ENCODE assay signal across 25 cellular contexts in the genomic region with DNA sequence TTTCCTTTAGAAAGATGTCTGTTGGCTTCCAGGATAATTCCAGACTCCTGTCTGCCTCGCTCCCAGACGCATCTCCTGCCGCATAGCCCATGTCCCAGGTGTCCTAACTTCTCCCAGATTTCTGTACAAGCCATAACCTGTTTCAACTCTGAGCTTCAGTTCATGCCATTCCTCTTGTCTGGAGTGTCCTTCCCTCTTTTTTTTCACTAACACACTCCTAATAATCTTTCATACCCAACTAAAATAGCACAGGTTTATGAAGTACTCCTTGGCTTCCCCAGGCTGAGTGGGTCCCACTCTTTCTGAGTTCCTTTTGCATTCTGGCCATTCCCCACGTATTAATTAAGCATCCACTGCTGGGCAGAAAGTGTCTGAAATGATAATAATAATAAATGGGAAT.
DNase-seq lines count a peak whose midpoint lies in the region; ATAC-seq, FAIRE-seq and TF ChIP-seq lines count a peak whose summit lies in the region.
"Had no signal": no experiment of that assay in that cellular context is flagged by ENCODE, and none has a peak within 500 bp of the region (broad histone marks: within the 10 kb centered on the region; RNA-seq: fewer than 3 reads in every experiment).

No MANE protein-coding gene starts in this region.

- no peak overlapping the region for H3K4me3 ChIP-seq in mammary epithelial cell (replicated peaks in 1 of 3; ENCODE audit: insufficient read depth in 1 of 3, low read depth in 2 of 3, low read length in 3 of 3)
- H3K4me3 ChIP-seq in K562, result no peak overlapping the region
- H3K4me3 ChIP-seq: A549, GM12878 had no signal

- WGBS in mammary epithelial cell (ENCODE audit: low coverage, missing lambda C conversion rate), result 98% methylated on average over 4 of the region's 4 CpGs
- 72% methylated on average over 4 of the region's 4 CpGs for WGBS in K562 (ENCODE audit: insufficient coverage, low coverage, missing lambda C conversion rate)

- H4K20me1 ChIP-seq in mammary epithelial cell (ENCODE audit: insufficient read depth, low read length), result no peaks in the 10 kb centered on the region
- no peaks in the 10 kb centered on the region for H4K20me1 ChIP-seq in K562 (replicated peaks; ENCODE audit: control insufficient read depth, insufficient read depth, low read length)

- TF ChIP-seq RAD21 in K562 (CRISPR knock-in tag; conservative IDR thresholded peaks at IDR 0.05 in 1 of 2, IDR thresholded peaks at IDR 0.05 in 1 of 2), result no peak

- FAIRE-seq in K562 (lab: Jason Lieb, UNC), result no peak
- FAIRE-seq: A549, GM12878, GM12892, GM18507 had no signal

- ATAC-seq in WTC11, result no peak
- no peak for ATAC-seq in K562
- ATAC-seq in HG02885 (IDR thresholded peaks at IDR 0.05; ENCODE audit: poor library complexity, unreplicated experiment), result no peak
- ATAC-seq: A549; CD8-positive, alpha-beta T cell; GM12878 had no signal

- DNase-seq in MCF 10A (ENCODE audit: unreplicated experiment), result no peak
- no peak for DNase-seq in mammary epithelial cell
- DNase-seq in WTC11 (ENCODE audit: low spot score), result no peak
- DNase-seq in K562 (ENCODE audit: extremely low read depth in 1 of 4, low spot score in 3 of 4), result no peak
- DNase-seq in UCSD-AML1 (lab: John Stamatoyannopoulos, UW; ENCODE audit: unreplicated experiment), result no peak
- DNase-seq: AML-193; CD4-positive, alpha-beta T cell; CD8-positive, alpha-beta T cell; COR-L47; DMS 273 treated with DMSO at 0.1 percent for 48 hours; DMS153; DMS53; DMS79; DND-41; EL; GDM1 had no signal

- TF ChIP-seq EP300 in K562 (IDR thresholded peaks at IDR 0.05; ENCODE audit: low read length), result no peak

- POLR2A ChIA-PET in MCF 10A (lab: Yijun Ruan, JAX) (interaction anchor here (1.7 kb wide), 1 partner anchor 9 kb away, joined by 6 read pairs; no protein-coding TSS in a partner anchor), WTC11 (lab: Charles Lee) (interaction anchor here (0.7 kb wide), 1 partner anchor 235 kb away, joined by 3 read pairs; no protein-coding TSS in a partner anchor), K562 (lab: Yijun Ruan, JAX) (no interaction called here)

- dilution Hi-C loops in mammary epithelial cell (cut with HindIII; ENCODE audit: low sequenced_read_pairs), result no loop called here

- H3K9ac ChIP-seq in mammary epithelial cell (ENCODE audit: insufficient read depth, low read length) (no peak overlapping the region), K562 (ENCODE audit: insufficient read depth in 1 of 2, low read depth in 2 of 2, low read length in 2 of 2) (no peak overlapping the region)
- H3K9ac ChIP-seq: BLaER1 treated with 17β-estradiol and CSF1 and Interleukin-3, amounts not matched to agents 10 nM and 100 nM had no signal

- H3K79me2 ChIP-seq in mammary epithelial cell (ENCODE audit: insufficient read depth, low read length), result no peaks in the 10 kb centered on the region
- no peaks in the 10 kb centered on the region for H3K79me2 ChIP-seq in K562 (ENCODE audit: control insufficient read depth, insufficient read depth, low read length)

- H3K4me2 ChIP-seq in mammary epithelial cell (ENCODE audit: insufficient read depth, low read depth, low read length), result no peak overlapping the region
- H3K4me2 ChIP-seq in K562 (ENCODE audit: insufficient read depth, low read length), result no peak overlapping the region
- H3K4me2 ChIP-seq: A549 had no signal

- H3K27me3 Mint-ChIP-seq in MCF 10A (ENCODE audit: insufficient read depth, unreplicated experiment) (no peaks in the 10 kb centered on the region), WTC11 (ENCODE audit: low read depth) (no peaks in the 10 kb centered on the region)

- H3K27ac ChIP-seq in mammary epithelial cell (ENCODE audit: insufficient read depth, low read depth, low read length) (no peak overlapping the region), K562 (ENCODE audit: extremely low read depth, low read depth, low read length) (no peak overlapping the region)
- H3K27ac ChIP-seq: 22Rv1, A549, C4-2B had no signal

- peak overlapping the region; percentile 39 for H3K27ac Mint-ChIP-seq in MCF 10A (ENCODE audit: low read depth, unreplicated experiment)
- 0 out of 2 replicates have a peak overlapping the region, but pooled peaks have one; percentile 26 for H3K27ac Mint-ChIP-seq in WTC11
- H3K27ac Mint-ChIP-seq: B cell; CD4-positive, alpha-beta T cell; CD8-positive, alpha-beta T cell had no signal

- no peak overlapping the region for H2AFZ ChIP-seq in mammary epithelial cell (ENCODE audit: low read depth, low read length)
- no peak overlapping the region for H2AFZ ChIP-seq in K562 (ENCODE audit: low read depth, low read length)

- H3K36me3 ChIP-seq in mammary epithelial cell (ENCODE audit: insufficient read depth, low read length), result no peaks in the 10 kb centered on the region
- H3K36me3 ChIP-seq in K562 (ENCODE audit: control insufficient read depth, insufficient read depth, low read length), result no peaks in the 10 kb centered on the region

- no peaks in the 10 kb centered on the region for H3K4me1 ChIP-seq in mammary epithelial cell (ENCODE audit: insufficient read depth, low read length)
- no peaks in the 10 kb centered on the region; a peak in 1 of 5 replicates for H3K4me1 ChIP-seq in K562 (replicated peaks in 1 of 2; ENCODE audit: control insufficient read depth in 2 of 2, insufficient read depth in 2 of 2, low read length in 2 of 2)
- H3K4me1 ChIP-seq: A549 had no signal

- TF ChIP-seq CTCF in MCF 10A (IDR thresholded peaks at IDR 0.05; ENCODE audit: unreplicated experiment) (no peak), mammary epithelial cell (conservative IDR thresholded peaks at IDR 0.05 in 1 of 2, IDR thresholded peaks at IDR 0.05 in 1 of 2; ENCODE audit: extremely low read depth in 1 of 2, insufficient read depth in 1 of 2, low read depth in 1 of 2, low read length in 2 of 2) (no peak), WTC11 (IDR thresholded peaks at IDR 0.05) (no peak), K562 (IDR thresholded peaks at IDR 0.05 in 2 of 3, conservative IDR thresholded peaks at IDR 0.05 in 1 of 3; ENCODE audit: insufficient read depth in 2 of 3, low read depth in 1 of 3, low read length in 3 of 3) (no peak)

- BruUV-seq in MCF 10A (replicated peaks; lab: Mats Ljungman, UMichigan) (no TSS peak), mammary epithelial cell (replicated peaks; lab: Mats Ljungman, UMichigan) (no TSS peak), K562 (replicated peaks; lab: Mats Ljungman, UMichigan) (no TSS peak)

- in situ Hi-C loops in mammary epithelial cell (cut with MboI; ENCODE audit: low sequenced_read_pairs in 2 of 2) (loop anchor here in 1 of 2 donors (25.0 kb wide), 2 partner anchors 195 to 455 kb away; a partner anchor contains a TSS), K562 (cut with MboI) (no loop called here)

- no peak for TF ChIP-seq POLR2A in K562 (conservative IDR thresholded peaks at IDR 0.05)

- H3K9me3 ChIP-seq in mammary epithelial cell (replicated peaks; ENCODE audit: insufficient read depth, low read length) (peaks cover 4% of the 10 kb centered on the region), K562 (replicated peaks; ENCODE audit: control insufficient read depth, insufficient read depth, low read depth, low read length) (peaks cover 9% of the 10 kb centered on the region)

- H3K4me3 Mint-ChIP-seq in MCF 10A (ENCODE audit: unreplicated experiment), result no peak overlapping the region
- no peak overlapping the region for H3K4me3 Mint-ChIP-seq in WTC11
- H3K4me3 Mint-ChIP-seq: B cell; CD4-positive, alpha-beta T cell; CD8-positive, alpha-beta T cell had no signal

- intact Hi-C loops in MCF 10A (cut with micrococcal nuclease) (no loop called here), mammary epithelial cell (cut with micrococcal nuclease) (loop anchor here (5.0 kb wide), 1 partner anchor 355 kb away; no protein-coding TSS in a partner anchor), K562 (cut with micrococcal nuclease) (no loop called here)

- H3K27me3 ChIP-seq in mammary epithelial cell (ENCODE audit: insufficient read depth, low read length) (no peaks in the 10 kb centered on the region), K562 (ENCODE audit: control insufficient read depth in 2 of 2, insufficient read depth in 2 of 2, low read length in 2 of 2) (no peaks in the 10 kb centered on the region)
- H3K27me3 ChIP-seq: BLaER1 treated with 17β-estradiol and CSF1 and Interleukin-3, amounts not matched to agents 10 nM and 100 nM had no signal

- CTCF ChIA-PET in MCF 10A (lab: Yijun Ruan, JAX), result interaction anchor here (1.1 to 3.6 kb wide), 2 partner anchors 199 to 245 kb away, joined by 4 to 15 read pairs; no protein-coding TSS in a partner anchor
- CTCF ChIA-PET in mammary epithelial cell (lab: Charles Lee; ENCODE audit: low non-redundant PET), result no interaction called here
- CTCF ChIA-PET in WTC11 (lab: Charles Lee), result interaction anchor here (0.6 to 3.9 kb wide), 3 partner anchors 9 to 45 kb away, joined by 3 to 66 read pairs (median 38); no protein-coding TSS in a partner anchor
- CTCF ChIA-PET in K562 (lab: Yijun Ruan, JAX; ENCODE audit: low intra/inter-chr PET ratio), result no interaction called here

- H3K36me3 Mint-ChIP-seq in MCF 10A (ENCODE audit: insufficient read depth, unreplicated experiment), result peaks cover 47% of the 10 kb centered on the region
- H3K36me3 Mint-ChIP-seq in WTC11, result peaks cover 18% of the 10 kb centered on the region
- H3K36me3 Mint-ChIP-seq: CD8-positive, alpha-beta T cell had no signal

- H3K9me3 Mint-ChIP-seq in MCF 10A (ENCODE audit: unreplicated experiment), result peaks cover 6% of the 10 kb centered on the region
- peaks cover 15% of the 10 kb centered on the region for H3K9me3 Mint-ChIP-seq in WTC11

- H3K4me1 Mint-ChIP-seq in MCF 10A (ENCODE audit: insufficient read depth, unreplicated experiment) (peaks cover 12% of the 10 kb centered on the region), WTC11 (peaks cover 45% of the 10 kb centered on the region)
- H3K4me1 Mint-ChIP-seq: B cell had no signal

- no peaks in the 10 kb centered on the region for H3K9me1 ChIP-seq in K562 (ENCODE audit: control insufficient read depth, insufficient read depth, low read length)

TF ChIP-seq in WTC11, 78 proteins besides CTCF, POLR2A, EP300 and RAD21 (continues in another document):
- TF ChIP-seq KAT7 (CRISPR knock-in tag; IDR thresholded peaks at IDR 0.05; ENCODE audit: borderline replicate concordance) (no peak), ZNF396 (CRISPR knock-in tag; IDR thresholded peaks at IDR 0.05; ENCODE audit: borderline replicate concordance) (no peak)

TF ChIP-seq in K562, 482 proteins besides CTCF, POLR2A, EP300 and RAD21 (continues in another document):
- TF ChIP-seq TRIM28 (IDR thresholded peaks at IDR 0.05) (peak; percentile 42; the same call in 1 of the 2 replicates), THRAP3 (IDR thresholded peaks at IDR 0.05; ENCODE audit: borderline replicate concordance) (no peak), EP400 (IDR thresholded peaks at IDR 0.05) (no peak), MAFG (tag; conservative IDR thresholded peaks at IDR 0.05) (0 out of 2 replicates have a peak, but pooled peaks have one; percentile 13), ZFP1 (CRISPR knock-in tag; IDR thresholded peaks at IDR 0.05) (peak; percentile 90), ZNF316 (IDR thresholded peaks at IDR 0.05) (peak; percentile 14; the same call in 1 of the 2 replicates)

Comparison
In these comparisons a context has a peak if more than half of its experiments do, and no peak if none do; other contexts are left out.
1. CTCF ChIA-PET loops: an anchor here in MCF 10A (1.1 to 3.6 kb wide) and WTC11 (0.6 to 3.9 kb wide); none called in mammary epithelial cell and K562.